Comparison of ENCODE assay signal across 29 cellular contexts in genomic region chr6:22367331-22367730, GRCh38.
DNase-seq lines count a peak whose midpoint lies in the region; ATAC-seq and TF ChIP-seq lines count a peak whose summit lies in the region.
"Had no signal": no experiment of that assay in that cellular context is flagged by ENCODE, and none has a peak within 500 bp of the region (broad histone marks: within the 10 kb centered on the region; RNA-seq: fewer than 3 reads in every experiment).

No MANE protein-coding gene starts in this region.

- no peak overlapping the region for H3K56ac ChIP-seq in IMR-90 (ENCODE audit: extremely low read depth, insufficient read depth, low read length)

- no peak overlapping the region for H2AK9ac ChIP-seq in IMR-90 (replicated peaks; ENCODE audit: low read depth, low read length, poor library complexity)

- peak overlapping the region; percentile 29 for H2BK5ac ChIP-seq in IMR-90 (ENCODE audit: low read depth, low read length, poor library complexity, severe bottlenecking)

- H2AK5ac ChIP-seq in IMR-90 (ENCODE audit: low read depth, low read length): no peak overlapping the region

- peak; percentile 7 for DNase-seq in AG10803 (ENCODE audit: low read depth)
- peak; percentile 36 for DNase-seq in IMR-90
- peak; percentile 14 for DNase-seq in fibroblast of gingiva (ENCODE audit: low read depth)
- DNase-seq in osteoblast (ENCODE audit: insufficient read length, low spot score, missing footprints): peak; percentile 81
- DNase-seq in MG63: no peak
- DNase-seq in cardiac septum (ENCODE audit: low spot score): no peak
- no peak for DNase-seq in SHP77 (lab: John Stamatoyannopoulos, UW)
- DNase-seq: activated gamma-delta T cell; activated naive CD8-positive, alpha-beta T cell treated with anti-CD3 and anti-CD28 coated beads for 36 hours; activated T-cell treated with anti-CD3 and anti-CD28 coated beads, Interleukin-2, amount 50 U/mL, for 24 hours; C1 segment of cervical spinal cord; central memory CD4-positive, alpha-beta T cell; dermis blood vessel endothelial cell; gastrocnemius medialis; GDM1; left cardiac atrium; NCI-H1417; NCI-H2081; NCI-H226; pancreas; PC-3; stimulated activated naive CD4-positive, alpha-beta T cell treated with Interleukin-2 at 50 U/mL for 16 hours; T-helper 17 cell; upper lobe of right lung had no signal

- H4K20me1 ChIP-seq in IMR-90 (ENCODE audit: insufficient read depth, low read length) (no peaks in the 10 kb centered on the region), osteoblast (ENCODE audit: insufficient read depth, low read length) (no peaks in the 10 kb centered on the region)

- H3K9me3 ChIP-seq in IMR-90 (ENCODE audit: control insufficient read depth, insufficient read depth, low read length): no peaks in the 10 kb centered on the region
- no peaks in the 10 kb centered on the region for H3K9me3 ChIP-seq in osteoblast (ENCODE audit: low read depth, low read length)
- H3K9me3 ChIP-seq in MG63: no peaks in the 10 kb centered on the region
- H3K9me3 ChIP-seq: A549, ascending aorta, esophagus muscularis mucosa, gastrocnemius medialis, pancreas, upper lobe of right lung had no signal

- peaks cover 4% of the 10 kb centered on the region for H3K4me1 ChIP-seq in IMR-90 (ENCODE audit: control insufficient read depth, insufficient read depth, low read length)
- H3K4me1 ChIP-seq in osteoblast (ENCODE audit: insufficient read depth, low read length): peaks cover 17% of the 10 kb centered on the region
- H3K4me1 ChIP-seq: pancreas, upper lobe of right lung had no signal

- no peak for TF ChIP-seq CTCF in AG10803 (conservative IDR thresholded peaks at IDR 0.05; ENCODE audit: low read length)
- no peak for TF ChIP-seq CTCF in IMR-90 (conservative IDR thresholded peaks at IDR 0.05; ENCODE audit: low read depth, low read length)
- no peak for TF ChIP-seq CTCF in osteoblast (IDR thresholded peaks at IDR 0.05; ENCODE audit: extremely low read depth, low read depth, low read length)

- H3K14ac ChIP-seq in IMR-90 (replicated peaks; ENCODE audit: low read depth, low read length): no peak overlapping the region

- dilution Hi-C loops in IMR-90 (cut with HindIII; ENCODE audit: low sequenced_read_pairs, unreplicated experiment): no loop called here

- H3K18ac ChIP-seq in IMR-90 (ENCODE audit: low read depth, low read length): peak overlapping the region; percentile 89; the same call in 1 of the 2 replicates

- no peak for TF ChIP-seq POLR2A in IMR-90 (IDR thresholded peaks at IDR 0.05; ENCODE audit: low read depth, low read length)

- ATAC-seq in IMR-90 (ENCODE audit: low read depth): peak; percentile 83
- ATAC-seq in HG02981 (IDR thresholded peaks at IDR 0.05; ENCODE audit: unreplicated experiment): no peak
- ATAC-seq: A549, gastrocnemius medialis, left cardiac atrium, pancreas, PC-3, T-helper 17 cell, upper lobe of right lung had no signal

- no peaks in the 10 kb centered on the region for H3K79me1 ChIP-seq in IMR-90 (ENCODE audit: low read depth in 1 of 2, low read length in 2 of 2)

- H3K4me2 ChIP-seq in IMR-90 (ENCODE audit: low read depth, low read length): peak overlapping the region; percentile 31; the same call in 1 of the 2 replicates
- peak overlapping the region; percentile 5 for H3K4me2 ChIP-seq in osteoblast (ENCODE audit: insufficient read depth, low read length)
- H3K4me2 ChIP-seq: A549 had no signal

- no peak overlapping the region; the same call in 1 of the 2 replicates for H3K9ac ChIP-seq in IMR-90 (ENCODE audit: low read depth, low read length)

- no peak for TF ChIP-seq RAD21 in IMR-90 (IDR thresholded peaks at IDR 0.05; ENCODE audit: low read length)

- H3K23ac ChIP-seq in IMR-90 (ENCODE audit: low read depth, low read length): no peak overlapping the region

- H3K4me3 ChIP-seq in AG10803 (ENCODE audit: low read length) (no peak overlapping the region), IMR-90 (ENCODE audit: insufficient read depth, low read depth, low read length) (no peak overlapping the region), osteoblast (ENCODE audit: insufficient read depth, low read length) (no peak overlapping the region), MG63 (no peak overlapping the region)
- H3K4me3 ChIP-seq: A549, ascending aorta, esophagus muscularis mucosa, gastrocnemius medialis, pancreas, skin epidermis, upper lobe of right lung had no signal

- CTCF ChIA-PET in IMR-90 (lab: Yijun Ruan, JAX): interaction anchor here (0.8 kb wide), 1 partner anchor 16 kb away, joined by 3 read pairs; no protein-coding TSS in a partner anchor

- H4K8ac ChIP-seq in IMR-90 (ENCODE audit: low read depth in 2 of 2, low read length in 2 of 2): peak overlapping the region in 1 of 2 experiments; percentile 7; a peak in 1 of 4 replicates

- H3K27me3 ChIP-seq in IMR-90 (ENCODE audit: control insufficient read depth, insufficient read depth, low read length): no peaks in the 10 kb centered on the region
- H3K27me3 ChIP-seq in osteoblast (ENCODE audit: insufficient read depth, low read length): no peaks in the 10 kb centered on the region
- H3K27me3 ChIP-seq in MG63: no peaks in the 10 kb centered on the region
- H3K27me3 ChIP-seq: ascending aorta, esophagus muscularis mucosa, gastrocnemius medialis, pancreas, upper lobe of right lung had no signal

- intact Hi-C loops in IMR-90 (cut with micrococcal nuclease) (no loop called here), cardiac septum (cut with DNase I) (no loop called here)

- no CpG with 5 or more reads among the region's 1 CpG for WGBS in IMR-90 (ENCODE audit: extremely low coverage in 2 of 2, insufficient read length in 1 of 2), 2 experiments

- no TSS peak for BruUV-seq in IMR-90 (replicated peaks; lab: Mats Ljungman, UMichigan)

- no peak overlapping the region for H3K4ac ChIP-seq in IMR-90 (ENCODE audit: low read depth, low read length)

- POLR2A ChIA-PET in IMR-90 (lab: Charles Lee; ENCODE audit: unreplicated experiment): no interaction called here

- H3K27ac ChIP-seq in IMR-90 (ENCODE audit: insufficient read depth, low read length) (no peak overlapping the region), osteoblast (ENCODE audit: low read depth, low read length) (no peak overlapping the region)
- H3K27ac ChIP-seq: A549, esophagus muscularis mucosa, gastrocnemius medialis, pancreas, upper lobe of right lung had no signal

- in situ Hi-C loops in IMR-90 (cut with MboI; ENCODE audit: low sequenced_read_pairs): no loop called here

- peak overlapping the region; percentile 18; the same call in 1 of the 3 replicates for H2BK15ac ChIP-seq in IMR-90 (ENCODE audit: low read depth, low read length)

- no peak overlapping the region for H4K91ac ChIP-seq in IMR-90 (ENCODE audit: insufficient read depth, low read depth, low read length)

- H2AFZ ChIP-seq in IMR-90 (replicated peaks; ENCODE audit: low read length, poor library complexity): no peak overlapping the region
- H2AFZ ChIP-seq in osteoblast (ENCODE audit: low read length): no peak overlapping the region

- peak overlapping the region; percentile 78; the same call in 1 of the 2 replicates for H4K5ac ChIP-seq in IMR-90 (ENCODE audit: low read depth, low read length)

- H3K36me3 ChIP-seq in IMR-90 (ENCODE audit: control insufficient read depth, insufficient read depth, low read length) (no peaks in the 10 kb centered on the region), osteoblast (ENCODE audit: insufficient read depth, low read length) (no peaks in the 10 kb centered on the region), MG63 (no peaks in the 10 kb centered on the region)
- H3K36me3 ChIP-seq: ascending aorta, esophagus muscularis mucosa, gastrocnemius medialis, pancreas, upper lobe of right lung had no signal

- H3K9me1 ChIP-seq in IMR-90 (ENCODE audit: insufficient read depth, low read length): no peaks in the 10 kb centered on the region

- no peaks in the 10 kb centered on the region for H3K79me2 ChIP-seq in osteoblast (ENCODE audit: insufficient read depth, low read length)

- no peak overlapping the region for H2BK20ac ChIP-seq in IMR-90 (ENCODE audit: low read depth, low read length)

- 0 out of 2 replicates have a peak overlapping the region, but pooled peaks have one; percentile 16 for H2BK120ac ChIP-seq in IMR-90 (ENCODE audit: low read depth, low read length)

TF ChIP-seq in IMR-90, 13 proteins besides CTCF, POLR2A, EP300 and RAD21:
- TF ChIP-seq FOS (IDR thresholded peaks at IDR 0.05; ENCODE audit: low read depth, low read length): no peak
- TF ChIP-seq MAZ (IDR thresholded peaks at IDR 0.05; ENCODE audit: borderline replicate concordance, low read depth, low read length): no peak
- TF ChIP-seq ELK1 (IDR thresholded peaks at IDR 0.05; ENCODE audit: borderline replicate concordance, low read depth, low read length): no peak
- TF ChIP-seq MXI1 (IDR thresholded peaks at IDR 0.05; ENCODE audit: borderline replicate concordance, low read depth, low read length): no peak
- TF ChIP-seq USF2 (IDR thresholded peaks at IDR 0.05; ENCODE audit: low read depth, low read length): no peak
- TF ChIP-seq MAFK (IDR thresholded peaks at IDR 0.05; ENCODE audit: low read depth, low read length): no peak
- TF ChIP-seq SMC3 (IDR thresholded peaks at IDR 0.05; ENCODE audit: low read depth, low read length): no peak
- TF ChIP-seq BHLHE40 (IDR thresholded peaks at IDR 0.05; ENCODE audit: low read depth, low read length): no peak

Comparison
In these comparisons a context has a peak if more than half of its experiments do, and no peak if none do; other contexts are left out.
1. DNase-seq: peak in AG10803 (single experiment), IMR-90 (single experiment), fibroblast of gingiva (single experiment) and osteoblast (single experiment); none in MG63 (single experiment), cardiac septum (single experiment) and SHP77 (0 of 2).